8 cellular contexts compared by ENCODE assay signal in the genomic region with DNA sequence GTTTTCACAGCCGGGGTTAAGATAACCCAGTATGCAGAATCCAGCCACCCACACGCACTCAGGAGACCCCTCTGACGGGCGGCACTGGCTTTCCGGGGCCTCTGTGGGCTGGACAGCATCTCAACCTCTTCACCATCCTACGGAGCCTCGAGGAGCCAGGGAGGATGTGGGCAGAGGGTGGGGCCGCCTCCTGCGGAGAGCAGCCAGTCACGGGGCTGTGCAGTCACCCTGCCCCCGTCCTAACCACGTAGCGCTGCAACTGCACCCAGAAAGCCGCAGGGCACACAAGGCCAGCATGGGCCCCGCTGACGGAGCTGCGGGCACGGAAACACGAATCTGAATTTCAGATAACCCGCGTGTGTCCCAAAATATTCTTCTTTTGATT.
DNase-seq lines count a peak whose midpoint lies in the region; TF ChIP-seq lines count a peak whose summit lies in the region.

No MANE protein-coding gene starts in this region.

- CTCF ChIA-PET in HEK293 (lab: Yijun Ruan, JAX): no interaction called here

- H3K27me3 ChIP-seq in uterus: no peaks in the 10 kb centered on the region

- no peak for TF ChIP-seq POLR2A in uterus (IDR thresholded peaks at IDR 0.05)

- H3K9me3 ChIP-seq in HEK293 (ENCODE audit: control insufficient read depth, insufficient read depth, low read depth, low read length): no peaks in the 10 kb centered on the region
- no peaks in the 10 kb centered on the region for H3K9me3 ChIP-seq in uterus

- POLR2A ChIA-PET in HEK293 (lab: Yijun Ruan, JAX): no interaction called here

- H3K27ac ChIP-seq in HEK293 (ENCODE audit: extremely low read depth, low read depth, low read length): no peak overlapping the region
- H3K27ac ChIP-seq in uterus: no peak overlapping the region

- intact Hi-C loops in uterus (cut with DNase I; ENCODE audit: low total_unique reads): no loop called here

- H3K4me1 ChIP-seq in HEK293 (ENCODE audit: control insufficient read depth, insufficient read depth, low read length) (no peaks in the 10 kb centered on the region), uterus (no peaks in the 10 kb centered on the region)

- H3K36me3 ChIP-seq in HEK293 (ENCODE audit: control insufficient read depth in 2 of 2, insufficient read depth in 1 of 2, low read length in 2 of 2): no peaks in the 10 kb centered on the region
- H3K36me3 ChIP-seq in uterus: no peaks in the 10 kb centered on the region

- peak overlapping the region; percentile 54 for H3K4me3 ChIP-seq in GM12865 (ENCODE audit: low read depth, low read length)
- no peak overlapping the region for H3K4me3 ChIP-seq in HEK293 (ENCODE audit: low read depth, low read length)
- no peak overlapping the region for H3K4me3 ChIP-seq in uterus

- TF ChIP-seq CTCF in GM12865 (IDR thresholded peaks at IDR 0.05; ENCODE audit: insufficient read depth, low read depth, low read length, missing control alignments): no peak
- TF ChIP-seq CTCF in HEK293 (tag by site-specific recombination; IDR thresholded peaks at IDR 0.05): no peak
- no peak for TF ChIP-seq CTCF in uterus (IDR thresholded peaks at IDR 0.05)

- DNase-seq in GM12865 (ENCODE audit: low read depth) (peak; percentile 90), NCI-H510A (lab: John Stamatoyannopoulos, UW) (peak; percentile 80), germinal center (ENCODE audit: low spot score) (peak; percentile 86), uterus (no peak), dermis blood vessel endothelial cell (no peak)
- peak; percentile 89 for DNase-seq in activated CD8-positive, alpha-beta memory T cell treated with anti-CD3 and anti-CD28 coated beads, Interleukin-2, amount 50 U/mL, for 48 hours
- peak; percentile 84 for DNase-seq in stimulated activated CD4-positive, alpha-beta T cell treated with anti-CD3 and anti-CD28 coated beads, Interleukin-2, amount 100 ng/mL, for 4 hours (ENCODE audit: low read depth)

TF ChIP-seq in HEK293, 187 proteins besides CTCF, POLR2A, EP300 and RAD21:
- TF ChIP-seq ZFHX2 (tag by site-specific recombination; conservative IDR thresholded peaks at IDR 0.05) (peak; percentile 94), ZBTB17 (tag by site-specific recombination; IDR thresholded peaks at IDR 0.05) (no peak), ZNF112 (tag by site-specific recombination; IDR thresholded peaks at IDR 0.05) (no peak), ZIC2 (tag by site-specific recombination; IDR thresholded peaks at IDR 0.05) (no peak), EGR2 (tag by site-specific recombination; IDR thresholded peaks at IDR 0.05; ENCODE audit: low read depth) (peak; percentile 81)
- TF ChIP-seq, protein P1, sequence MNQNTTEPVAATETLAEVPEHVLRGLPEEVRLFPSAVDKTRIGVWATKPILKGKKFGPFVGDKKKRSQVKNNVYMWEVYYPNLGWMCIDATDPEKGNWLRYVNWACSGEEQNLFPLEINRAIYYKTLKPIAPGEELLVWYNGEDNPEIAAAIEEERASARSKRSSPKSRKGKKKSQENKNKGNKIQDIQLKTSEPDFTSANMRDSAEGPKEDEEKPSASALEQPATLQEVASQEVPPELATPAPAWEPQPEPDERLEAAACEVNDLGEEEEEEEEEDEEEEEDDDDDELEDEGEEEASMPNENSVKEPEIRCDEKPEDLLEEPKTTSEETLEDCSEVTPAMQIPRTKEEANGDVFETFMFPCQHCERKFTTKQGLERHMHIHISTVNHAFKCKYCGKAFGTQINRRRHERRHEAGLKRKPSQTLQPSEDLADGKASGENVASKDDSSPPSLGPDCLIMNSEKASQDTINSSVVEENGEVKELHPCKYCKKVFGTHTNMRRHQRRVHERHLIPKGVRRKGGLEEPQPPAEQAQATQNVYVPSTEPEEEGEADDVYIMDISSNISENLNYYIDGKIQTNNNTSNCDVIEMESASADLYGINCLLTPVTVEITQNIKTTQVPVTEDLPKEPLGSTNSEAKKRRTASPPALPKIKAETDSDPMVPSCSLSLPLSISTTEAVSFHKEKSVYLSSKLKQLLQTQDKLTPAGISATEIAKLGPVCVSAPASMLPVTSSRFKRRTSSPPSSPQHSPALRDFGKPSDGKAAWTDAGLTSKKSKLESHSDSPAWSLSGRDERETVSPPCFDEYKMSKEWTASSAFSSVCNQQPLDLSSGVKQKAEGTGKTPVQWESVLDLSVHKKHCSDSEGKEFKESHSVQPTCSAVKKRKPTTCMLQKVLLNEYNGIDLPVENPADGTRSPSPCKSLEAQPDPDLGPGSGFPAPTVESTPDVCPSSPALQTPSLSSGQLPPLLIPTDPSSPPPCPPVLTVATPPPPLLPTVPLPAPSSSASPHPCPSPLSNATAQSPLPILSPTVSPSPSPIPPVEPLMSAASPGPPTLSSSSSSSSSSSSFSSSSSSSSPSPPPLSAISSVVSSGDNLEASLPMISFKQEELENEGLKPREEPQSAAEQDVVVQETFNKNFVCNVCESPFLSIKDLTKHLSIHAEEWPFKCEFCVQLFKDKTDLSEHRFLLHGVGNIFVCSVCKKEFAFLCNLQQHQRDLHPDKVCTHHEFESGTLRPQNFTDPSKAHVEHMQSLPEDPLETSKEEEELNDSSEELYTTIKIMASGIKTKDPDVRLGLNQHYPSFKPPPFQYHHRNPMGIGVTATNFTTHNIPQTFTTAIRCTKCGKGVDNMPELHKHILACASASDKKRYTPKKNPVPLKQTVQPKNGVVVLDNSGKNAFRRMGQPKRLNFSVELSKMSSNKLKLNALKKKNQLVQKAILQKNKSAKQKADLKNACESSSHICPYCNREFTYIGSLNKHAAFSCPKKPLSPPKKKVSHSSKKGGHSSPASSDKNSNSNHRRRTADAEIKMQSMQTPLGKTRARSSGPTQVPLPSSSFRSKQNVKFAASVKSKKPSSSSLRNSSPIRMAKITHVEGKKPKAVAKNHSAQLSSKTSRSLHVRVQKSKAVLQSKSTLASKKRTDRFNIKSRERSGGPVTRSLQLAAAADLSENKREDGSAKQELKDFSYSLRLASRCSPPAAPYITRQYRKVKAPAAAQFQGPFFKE (tag by site-specific recombination; IDR thresholded peaks at IDR 0.05; ENCODE audit: borderline replicate concordance): no peak

Comparison
In these comparisons a context has a peak if more than half of its experiments do, and no peak if none do; other contexts are left out.
1. DNase-seq: peak in GM12865 (single experiment), NCI-H510A (single experiment), activated CD8-positive, alpha-beta memory T cell treated with anti-CD3 and anti-CD28 coated beads, Interleukin-2, amount 50 U/mL, for 48 hours (single experiment), germinal center (single experiment) and stimulated activated CD4-positive, alpha-beta T cell treated with anti-CD3 and anti-CD28 coated beads, Interleukin-2, amount 100 ng/mL, for 4 hours (single experiment); none in uterus (0 of 2) and dermis blood vessel endothelial cell (single experiment).